In genomic region chr5:96329886-96330531, GRCh38 we compare ENCODE assay signal across 22 cellular contexts.
A peak's percentile ranks its signal among the peaks of the same experiment; 100 is the strongest.
DNase-seq lines count a peak whose midpoint lies in the region; ATAC-seq, FAIRE-seq and TF ChIP-seq lines count a peak whose summit lies in the region.
"Had no signal": no experiment of that assay in that cellular context is flagged by ENCODE, and none has a peak within 500 bp of the region (broad histone marks: within the 10 kb centered on the region; RNA-seq: fewer than 3 reads in every experiment).

No MANE protein-coding gene starts in this region.

- no peaks in the 10 kb centered on the region for H3K36me3 Mint-ChIP-seq in activated T-cell treated with anti-CD3 and anti-CD28 coated beads, Interleukin-2, amount 50 U/mL, for 72 hours (ENCODE audit: insufficient read depth in 2 of 2)
- H3K36me3 Mint-ChIP-seq: naive B cell, type B pancreatic cell had no signal

- no peak for DNase-seq in activated T-cell treated with anti-CD3 and anti-CD28 coated beads, Interleukin-2, amount 50 U/mL, for 72 hours
- no peak for DNase-seq in activated T-cell treated with anti-CD3 and anti-CD28 coated beads, Interleukin-2, amount 50 U/mL, for 48 hours
- DNase-seq in M059J (ENCODE audit: low read depth) (peak; percentile 52), bronchial epithelial cell (ENCODE audit: low read depth) (peak; percentile 73), NCI-H2107 treated with DMSO at 0.1 percent for 48 hours (lab: John Stamatoyannopoulos, UW; ENCODE audit: unreplicated experiment) (no peak)
- DNase-seq in stimulated activated naive CD8-positive, alpha-beta T cell treated with anti-CD3 and anti-CD28 coated beads, Interleukin-15, amount 100 ng/mL, for 72 hours = no peak
- DNase-seq in activated effector memory CD4-positive, alpha-beta T cell treated with anti-CD3 and anti-CD28 coated beads, Interleukin-2, amount 50 U/mL, for 16 hours = no peak
- DNase-seq: activated CD4-positive, alpha-beta T cell treated with anti-CD3 and anti-CD28 coated beads for 1 hour; activated CD8-positive, alpha-beta memory T cell treated with anti-CD3 and anti-CD28 coated beads, Interleukin-2, amount 50 U/mL, for 48 hours; CD4-positive, alpha-beta T cell; H9; heart right ventricle; MM.1S; naive B cell; NCI-H1694; NCI-H510A; T-helper 9 cell had no signal

- H3K4me3 ChIP-seq in bronchial epithelial cell (ENCODE audit: low read depth, low read length) = no peak overlapping the region
- H3K4me3 ChIP-seq: heart right ventricle, lung, SJCRH30 had no signal

- H3K36me3 ChIP-seq in bronchial epithelial cell (ENCODE audit: control insufficient read depth, insufficient read depth, low read length) = no peaks in the 10 kb centered on the region
- H3K36me3 ChIP-seq: heart right ventricle, SJCRH30 had no signal

- peak; percentile 40 to 77 for ATAC-seq in activated T-cell treated with anti-CD3 and anti-CD28 coated beads, Interleukin-2, amount 50 U/mL, for 72 hours (replicated peaks in 1 of 2)
- ATAC-seq in stimulated activated naive CD8-positive, alpha-beta T cell treated with anti-CD3 and anti-CD28 coated beads, Interleukin-15, amount 100 ng/mL, for 72 hours = peak; percentile 52
- no peak for ATAC-seq in GM18502 (IDR thresholded peaks at IDR 0.05; ENCODE audit: poor library complexity, unreplicated experiment)
- ATAC-seq: heart right ventricle, HepG2 had no signal

- peaks cover 15% of the 10 kb centered on the region for H3K4me1 Mint-ChIP-seq in activated T-cell treated with anti-CD3 and anti-CD28 coated beads, Interleukin-2, amount 50 U/mL, for 72 hours (ENCODE audit: low read depth)
- H3K4me1 Mint-ChIP-seq in stimulated activated naive CD8-positive, alpha-beta T cell treated with anti-CD3 and anti-CD28 coated beads, Interleukin-15, amount 100 ng/mL, for 72 hours = no peaks in the 10 kb centered on the region
- H3K4me1 Mint-ChIP-seq: naive B cell had no signal

- peaks cover 0 to 2% of the 10 kb centered on the region in 2 donors for H3K9me3 Mint-ChIP-seq in activated T-cell treated with anti-CD3 and anti-CD28 coated beads, Interleukin-2, amount 50 U/mL, for 72 hours
- H3K9me3 Mint-ChIP-seq in stimulated activated naive CD8-positive, alpha-beta T cell treated with anti-CD3 and anti-CD28 coated beads, Interleukin-15, amount 100 ng/mL, for 72 hours = no peaks in the 10 kb centered on the region
- H3K9me3 Mint-ChIP-seq: CD4-positive, alpha-beta T cell; H9; type B pancreatic cell had no signal

- no peaks in the 10 kb centered on the region for H3K27me3 ChIP-seq in bronchial epithelial cell (ENCODE audit: control insufficient read depth, insufficient read depth, low read length)
- H3K27me3 ChIP-seq: heart right ventricle, SJCRH30 had no signal

- H3K27ac Mint-ChIP-seq in activated T-cell treated with anti-CD3 and anti-CD28 coated beads, Interleukin-2, amount 50 U/mL, for 72 hours = no peak overlapping the region
- H3K27ac Mint-ChIP-seq in stimulated activated naive CD8-positive, alpha-beta T cell treated with anti-CD3 and anti-CD28 coated beads, Interleukin-15, amount 100 ng/mL, for 72 hours = no peak overlapping the region
- H3K27ac Mint-ChIP-seq: CD4-positive, alpha-beta T cell; H9; naive B cell; type B pancreatic cell had no signal

- no peak overlapping the region for H3K4me3 Mint-ChIP-seq in activated T-cell treated with anti-CD3 and anti-CD28 coated beads, Interleukin-2, amount 50 U/mL, for 72 hours
- H3K4me3 Mint-ChIP-seq in stimulated activated naive CD8-positive, alpha-beta T cell treated with anti-CD3 and anti-CD28 coated beads, Interleukin-15, amount 100 ng/mL, for 72 hours = no peak overlapping the region
- H3K4me3 Mint-ChIP-seq: CD4-positive, alpha-beta T cell; H9; naive B cell; type B pancreatic cell had no signal

- H3K27me3 Mint-ChIP-seq in activated T-cell treated with anti-CD3 and anti-CD28 coated beads, Interleukin-2, amount 50 U/mL, for 72 hours (ENCODE audit: low read depth) = peaks cover 41% of the 10 kb centered on the region
- peaks cover 10% of the 10 kb centered on the region for H3K27me3 Mint-ChIP-seq in stimulated activated naive CD8-positive, alpha-beta T cell treated with anti-CD3 and anti-CD28 coated beads, Interleukin-15, amount 100 ng/mL, for 72 hours
- H3K27me3 Mint-ChIP-seq: type B pancreatic cell had no signal

- no peak for TF ChIP-seq CTCF in bronchial epithelial cell (IDR thresholded peaks at IDR 0.05; ENCODE audit: insufficient read depth, low read length, severe bottlenecking)

- no peak for FAIRE-seq in bronchial epithelial cell (lab: Jason Lieb, UNC)
- FAIRE-seq: HepG2 had no signal

Comparison
In these comparisons a context has a peak if more than half of its experiments do, and no peak if none do; other contexts are left out.
1. DNase-seq: peak in M059J (single experiment) and bronchial epithelial cell (single experiment); none in activated T-cell treated with anti-CD3 and anti-CD28 coated beads, Interleukin-2, amount 50 U/mL, for 72 hours (0 of 2), activated T-cell treated with anti-CD3 and anti-CD28 coated beads, Interleukin-2, amount 50 U/mL, for 48 hours (0 of 2), stimulated activated naive CD8-positive, alpha-beta T cell treated with anti-CD3 and anti-CD28 coated beads, Interleukin-15, amount 100 ng/mL, for 72 hours (0 of 2), activated effector memory CD4-positive, alpha-beta T cell treated with anti-CD3 and anti-CD28 coated beads, Interleukin-2, amount 50 U/mL, for 16 hours (single experiment) and NCI-H2107 treated with DMSO at 0.1 percent for 48 hours (single experiment).